Comparison of ENCODE assay signal across 2 cellular contexts in genomic region chr2:38875227-38875575, GRCh38.
TF ChIP-seq lines count a peak whose summit lies in the region.

No MANE protein-coding gene starts in this region.

TF ChIP-seq in HCT116, 20 proteins besides CTCF, POLR2A, EP300 and RAD21:
- TF ChIP-seq ZBTB33 (IDR thresholded peaks at IDR 0.05; ENCODE audit: extremely low read depth, insufficient replicate concordance, low read length) (no peak), REST (IDR thresholded peaks at IDR 0.05; ENCODE audit: low read depth) (no peak), FOSL1 (IDR thresholded peaks at IDR 0.05; ENCODE audit: low read depth) (no peak), ELF1 (IDR thresholded peaks at IDR 0.05; ENCODE audit: borderline replicate concordance, low read depth) (no peak), SRF (IDR thresholded peaks at IDR 0.05; ENCODE audit: low read depth) (no peak), EGR1 (IDR thresholded peaks at IDR 0.05; ENCODE audit: low read depth) (no peak), SIN3A (IDR thresholded peaks at IDR 0.05; ENCODE audit: low read depth) (no peak), CBX3 (IDR thresholded peaks at IDR 0.05; ENCODE audit: low read depth) (no peak), ATF3 (IDR thresholded peaks at IDR 0.05) (no peak), EZH2phosphoT487 (IDR thresholded peaks at IDR 0.05; ENCODE audit: borderline replicate concordance) (no peak), EZH2 (IDR thresholded peaks at IDR 0.05) (no peak), JUND (IDR thresholded peaks at IDR 0.05) (no peak), YY1 (IDR thresholded peaks at IDR 0.05; ENCODE audit: extremely low read depth, insufficient replicate concordance, low read depth, low read length) (no peak), ZNF274 (IDR thresholded peaks at IDR 0.05; ENCODE audit: low read depth, low read length) (no peak)

TF ChIP-seq in HepG2, 621 proteins besides CTCF, POLR2A, EP300 and RAD21:
- TF ChIP-seq FOXO4 (CRISPR knock-in tag; conservative IDR thresholded peaks at IDR 0.05) (0 out of 2 replicates have a peak, but pooled peaks have one; percentile 84), KLF12 (CRISPR knock-in tag; IDR thresholded peaks at IDR 0.05; ENCODE audit: borderline replicate concordance) (peak; percentile 75; the same call in 1 of the 2 replicates), ZNF557 (CRISPR knock-in tag; IDR thresholded peaks at IDR 0.05) (0 out of 2 replicates have a peak, but pooled peaks have one; percentile 24), ZNF17 (CRISPR knock-in tag; IDR thresholded peaks at IDR 0.05) (no peak), ZNF556 (CRISPR knock-in tag; IDR thresholded peaks at IDR 0.05; ENCODE audit: borderline replicate concordance) (no peak), ZNF318 (CRISPR knock-in tag; IDR thresholded peaks at IDR 0.05) (0 out of 2 replicates have a peak, but pooled peaks have one; percentile 11), RELA (CRISPR knock-in tag; IDR thresholded peaks at IDR 0.05) (no peak), KMT2A (CRISPR knock-in tag; IDR thresholded peaks at IDR 0.05) (no peak), ZNF251 (CRISPR knock-in tag; IDR thresholded peaks at IDR 0.05) (0 out of 2 replicates have a peak, but pooled peaks have one; percentile 27), USF2 (IDR thresholded peaks at IDR 0.05; ENCODE audit: low read depth, low read length) (no peak), USF2 (CRISPR knock-in tag; IDR thresholded peaks at IDR 0.05; ENCODE audit: borderline replicate concordance) (no peak), ZNF766 (CRISPR knock-in tag; IDR thresholded peaks at IDR 0.05; ENCODE audit: borderline replicate concordance) (0 out of 2 replicates have a peak, but pooled peaks have one; percentile 35), SNAPC2 (CRISPR knock-in tag; IDR thresholded peaks at IDR 0.05) (no peak), DNMT1 (CRISPR knock-in tag; IDR thresholded peaks at IDR 0.05) (no peak), JDP2 (CRISPR knock-in tag; IDR thresholded peaks at IDR 0.05; ENCODE audit: borderline replicate concordance) (no peak), GABPA (IDR thresholded peaks at IDR 0.05; ENCODE audit: low read depth, low read length) (no peak), GABPA (CRISPR knock-in tag; IDR thresholded peaks at IDR 0.05; ENCODE audit: low read depth) (no peak), TARDBP (CRISPR knock-in tag; IDR thresholded peaks at IDR 0.05) (no peak), DDIT3 (CRISPR knock-in tag; IDR thresholded peaks at IDR 0.05) (no peak), ZNF274 (CRISPR knock-in tag; IDR thresholded peaks at IDR 0.05) (no peak), SNAI1 (CRISPR knock-in tag; IDR thresholded peaks at IDR 0.05; ENCODE audit: borderline replicate concordance) (0 out of 2 replicates have a peak, but pooled peaks have one; percentile 21), SNAPC5 (CRISPR knock-in tag; IDR thresholded peaks at IDR 0.05; ENCODE audit: borderline replicate concordance) (no peak), DPF2 (CRISPR knock-in tag; IDR thresholded peaks at IDR 0.05; ENCODE audit: borderline replicate concordance, low read depth) (0 out of 2 replicates have a peak, but pooled peaks have one; percentile 12), ZMAT3 (CRISPR knock-in tag; conservative IDR thresholded peaks at IDR 0.05) (no peak), ZNF256 (CRISPR knock-in tag; conservative IDR thresholded peaks at IDR 0.05) (0 out of 2 replicates have a peak, but pooled peaks have one; percentile 42), TBP (CRISPR knock-in tag; IDR thresholded peaks at IDR 0.05) (no peak), ZEB1 (IDR thresholded peaks at IDR 0.05; ENCODE audit: insufficient replicate concordance, low read depth) (no peak), ZNF619 (CRISPR knock-in tag; IDR thresholded peaks at IDR 0.05) (no peak), FOXO1 (CRISPR knock-in tag; IDR thresholded peaks at IDR 0.05) (no peak), MTF2 (CRISPR knock-in tag; IDR thresholded peaks at IDR 0.05; ENCODE audit: borderline replicate concordance) (no peak)
- TF ChIP-seq, protein P1, sequence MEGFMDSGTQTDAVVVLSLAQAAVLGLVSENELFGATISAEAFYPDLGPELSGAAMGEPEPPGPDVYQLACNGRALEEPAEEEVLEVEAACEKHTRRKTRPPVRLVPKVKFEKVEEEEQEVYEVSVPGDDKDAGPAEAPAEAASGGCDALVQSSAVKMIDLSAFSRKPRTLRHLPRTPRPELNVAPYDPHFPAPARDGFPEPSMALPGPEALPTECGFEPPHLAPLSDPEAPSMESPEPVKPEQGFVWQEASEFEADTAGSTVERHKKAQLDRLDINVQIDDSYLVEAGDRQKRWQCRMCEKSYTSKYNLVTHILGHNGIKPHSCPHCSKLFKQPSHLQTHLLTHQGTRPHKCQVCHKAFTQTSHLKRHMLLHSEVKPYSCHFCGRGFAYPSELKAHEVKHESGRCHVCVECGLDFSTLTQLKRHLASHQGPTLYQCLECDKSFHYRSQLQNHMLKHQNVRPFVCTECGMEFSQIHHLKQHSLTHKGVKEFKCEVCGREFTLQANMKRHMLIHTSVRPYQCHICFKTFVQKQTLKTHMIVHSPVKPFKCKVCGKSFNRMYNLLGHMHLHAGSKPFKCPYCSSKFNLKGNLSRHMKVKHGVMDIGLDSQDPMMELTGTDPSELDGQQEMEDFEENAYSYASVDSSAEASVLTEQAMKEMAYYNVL (CRISPR knock-in tag; IDR thresholded peaks at IDR 0.05; ENCODE audit: borderline replicate concordance), result 0 out of 2 replicates have a peak, but pooled peaks have one; percentile 18
- TF ChIP-seq, protein P2, sequence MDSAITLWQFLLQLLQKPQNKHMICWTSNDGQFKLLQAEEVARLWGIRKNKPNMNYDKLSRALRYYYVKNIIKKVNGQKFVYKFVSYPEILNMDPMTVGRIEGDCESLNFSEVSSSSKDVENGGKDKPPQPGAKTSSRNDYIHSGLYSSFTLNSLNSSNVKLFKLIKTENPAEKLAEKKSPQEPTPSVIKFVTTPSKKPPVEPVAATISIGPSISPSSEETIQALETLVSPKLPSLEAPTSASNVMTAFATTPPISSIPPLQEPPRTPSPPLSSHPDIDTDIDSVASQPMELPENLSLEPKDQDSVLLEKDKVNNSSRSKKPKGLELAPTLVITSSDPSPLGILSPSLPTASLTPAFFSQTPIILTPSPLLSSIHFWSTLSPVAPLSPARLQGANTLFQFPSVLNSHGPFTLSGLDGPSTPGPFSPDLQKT (CRISPR knock-in tag; IDR thresholded peaks at IDR 0.05; ENCODE audit: borderline replicate concordance), result no peak
- TF ChIP-seq, protein P3, sequence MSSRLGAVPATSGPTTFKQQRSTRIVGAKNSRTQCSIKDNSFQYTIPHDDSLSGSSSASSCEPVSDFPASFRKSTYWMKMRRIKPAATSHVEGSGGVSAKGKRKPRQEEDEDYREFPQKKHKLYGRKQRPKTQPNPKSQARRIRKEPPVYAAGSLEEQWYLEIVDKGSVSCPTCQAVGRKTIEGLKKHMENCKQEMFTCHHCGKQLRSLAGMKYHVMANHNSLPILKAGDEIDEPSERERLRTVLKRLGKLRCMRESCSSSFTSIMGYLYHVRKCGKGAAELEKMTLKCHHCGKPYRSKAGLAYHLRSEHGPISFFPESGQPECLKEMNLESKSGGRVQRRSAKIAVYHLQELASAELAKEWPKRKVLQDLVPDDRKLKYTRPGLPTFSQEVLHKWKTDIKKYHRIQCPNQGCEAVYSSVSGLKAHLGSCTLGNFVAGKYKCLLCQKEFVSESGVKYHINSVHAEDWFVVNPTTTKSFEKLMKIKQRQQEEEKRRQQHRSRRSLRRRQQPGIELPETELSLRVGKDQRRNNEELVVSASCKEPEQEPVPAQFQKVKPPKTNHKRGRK (CRISPR knock-in tag; IDR thresholded peaks at IDR 0.05), result no peak
- TF ChIP-seq, protein P4, sequence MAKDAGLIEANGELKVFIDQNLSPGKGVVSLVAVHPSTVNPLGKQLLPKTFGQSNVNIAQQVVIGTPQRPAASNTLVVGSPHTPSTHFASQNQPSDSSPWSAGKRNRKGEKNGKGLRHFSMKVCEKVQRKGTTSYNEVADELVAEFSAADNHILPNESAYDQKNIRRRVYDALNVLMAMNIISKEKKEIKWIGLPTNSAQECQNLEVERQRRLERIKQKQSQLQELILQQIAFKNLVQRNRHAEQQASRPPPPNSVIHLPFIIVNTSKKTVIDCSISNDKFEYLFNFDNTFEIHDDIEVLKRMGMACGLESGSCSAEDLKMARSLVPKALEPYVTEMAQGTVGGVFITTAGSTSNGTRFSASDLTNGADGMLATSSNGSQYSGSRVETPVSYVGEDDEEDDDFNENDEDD (CRISPR knock-in tag; IDR thresholded peaks at IDR 0.05; ENCODE audit: borderline replicate concordance), result no peak
